ENCODE assay signal across 39 cellular contexts in genomic region chr10:17958049-17958448, GRCh38. TPM values are rescaled to one million over a fixed set of nuclear protein-coding genes. Genes with fewer than 3 reads are reported as not detected.
"Had no signal": no experiment of that assay in that cellular context is flagged by ENCODE, and none has a peak within 500 bp of the region (broad histone marks: within the 10 kb centered on the region; RNA-seq: fewer than 3 reads in every experiment).

No MANE protein-coding gene starts in this region.

- H3K4me3 ChIP-seq: MG63 had no signal

- H3K27me3 ChIP-seq: MG63 had no signal

- DNase-seq: Kasumi-1, MG63, MM.1S, MV-4-11, NCI-H1048, NCI-H1092, NCI-H1092 treated with DMSO at 0.1 percent for 48 hours, NCI-H1105, NCI-H1105 treated with DMSO at 0.1 percent for 48 hours, NCI-H1417, NCI-H1417 treated with DMSO at 0.1 percent for 48 hours, NCI-H1436, NCI-H1436 treated with DMSO at 0.1 percent for 48 hours, NCI-H146, NCI-H1694, NCI-H1694 treated with DMSO at 0.1 percent for 48 hours, NCI-H187, NCI-H187 treated with DMSO at 0.1 percent for 48 hours, NCI-H1930, NCI-H2029, NCI-H2029 treated with DMSO at 0.1 percent for 48 hours, NCI-H2081, NCI-H2081 treated with DMSO at 0.1 percent for 48 hours, NCI-H2107, NCI-H2171, NCI-H2171 treated with DMSO at 0.1 percent for 48 hours, NCI-H2227 treated with DMSO at 0.1 percent for 48 hours, NCI-H226, NCI-H345, NCI-H446, NCI-H446 treated with DMSO at 0.1 percent for 48 hours, NCI-H510A, NCI-H510A treated with DMSO at 0.1 percent for 48 hours, NCI-H524 had no signal

- H3K27ac ChIP-seq: KMS-11 had no signal

- H3K4me2 ChIP-seq: KMS-11 had no signal

- H3K9ac ChIP-seq: KMS-11 had no signal

- H3K36me3 ChIP-seq: MG63 had no signal

- H3K9me3 ChIP-seq: MG63 had no signal

RNA-seq across cellular contexts. Expression of gene SLC39A12, which starts 6.3 kb away (rescaled TPM):
- total RNA-seq: LHCN-M2, M059J, MCF 10A, NCI-H460 had no signal
